In the genomic region with DNA sequence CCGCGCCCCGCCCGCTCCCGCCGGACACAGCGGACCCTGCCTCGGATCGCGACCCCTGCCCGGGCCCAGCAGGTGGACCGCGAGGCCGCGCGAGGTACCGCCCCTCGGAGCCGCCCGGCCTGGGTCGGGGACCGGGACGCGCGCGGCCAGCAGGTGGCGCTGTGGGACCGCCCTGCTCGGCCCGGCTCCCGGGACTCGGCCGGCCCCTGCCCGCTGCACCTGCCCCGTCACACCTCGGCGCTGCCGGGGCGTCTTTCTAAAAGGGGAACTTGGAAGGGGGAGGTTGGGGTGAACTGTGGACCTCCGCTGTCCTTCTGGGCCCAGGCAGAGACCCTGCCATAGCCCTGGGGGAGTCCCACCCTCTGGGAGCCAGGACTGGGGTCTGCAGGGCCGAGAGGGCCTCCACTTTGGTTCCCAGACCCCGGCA, we compare ENCODE assay signal across 8 cellular contexts. TPM values are rescaled to one million over a fixed set of nuclear protein-coding genes. Genes with fewer than 3 reads are reported as not detected.
DNase-seq lines count a peak whose midpoint lies in the region; ATAC-seq and TF ChIP-seq lines count a peak whose summit lies in the region.

No MANE protein-coding gene starts in this region.

- no peak overlapping the region for H3K4me3 Mint-ChIP-seq in CD4-positive, alpha-beta memory T cell
- peak overlapping the region in 1 of 2 experiments; percentile 51; a peak in 1 of 5 replicates for H3K4me3 Mint-ChIP-seq in H9

- no peaks in the 10 kb centered on the region for H3K27me3 Mint-ChIP-seq in CD4-positive, alpha-beta memory T cell
- peaks cover 26% of the 10 kb centered on the region for H3K27me3 Mint-ChIP-seq in H9 (ENCODE audit: low read depth)

- peak overlapping the region in 2 of 7 donors; percentile 53 to 76 for H3K27ac Mint-ChIP-seq in CD4-positive, alpha-beta memory T cell
- H3K27ac Mint-ChIP-seq in H9: no peak overlapping the region

- DNase-seq in CD4-positive, alpha-beta memory T cell: peak in 4 of 5 donors; percentile 75 to 84 (median 76)
- DNase-seq in H9 (peak; percentile 74), Panc1 (ENCODE audit: low read depth, low spot score) (no peak), Right ventricle myocardium superior (peak; percentile 75)
- DNase-seq in activated effector memory CD4-positive, alpha-beta T cell treated with anti-CD3 and anti-CD28 coated beads, Interleukin-2, amount 50 U/mL, for 16 hours: peak; percentile 93

- no peak overlapping the region for H2BK5ac ChIP-seq in H9 (ENCODE audit: insufficient read length, low read length)

- no peak overlapping the region for H4K91ac ChIP-seq in H9 (ENCODE audit: insufficient read length, low read depth, low read length)

- H3K4me3 ChIP-seq in CD4-positive, alpha-beta memory T cell (ENCODE audit: low read length in 2 of 2): no peak overlapping the region
- peak overlapping the region in 1 of 2 experiments; percentile 35; a peak in 2 of 4 replicates for H3K4me3 ChIP-seq in Panc1 (ENCODE audit: low read depth in 2 of 2, low read length in 2 of 2)
- no peak overlapping the region for H3K4me3 ChIP-seq in skeletal muscle satellite cell (ENCODE audit: low read length)

- no peak overlapping the region for H4K5ac ChIP-seq in H9 (ENCODE audit: insufficient read length, low read depth, low read length)

- CTCF ChIA-PET in CD4-positive, alpha-beta memory T cell (lab: Charles Lee; ENCODE audit: partially characterized antibody): interaction anchor here (1.0 to 4.6 kb wide), 7 partner anchors 9 to 162 kb away, joined by 4 to 56 read pairs (median 7); no protein-coding TSS in a partner anchor
- CTCF ChIA-PET in Panc1 (lab: Charles Lee): interaction anchor here (0.7 to 1.8 kb wide), 2 partner anchors 101 to 639 kb away, joined by 3 to 16 read pairs; no protein-coding TSS in a partner anchor

- no peak overlapping the region for H2BK20ac ChIP-seq in H9 (ENCODE audit: low read depth, low read length, poor library complexity, severe bottlenecking)

- H2BK12ac ChIP-seq in H9 (ENCODE audit: insufficient read length, low read depth, low read length): no peak overlapping the region

- H2BK120ac ChIP-seq in H9 (ENCODE audit: low read depth, low read length, poor library complexity, severe bottlenecking): no peak overlapping the region

- peaks cover 0 to 9% of the 10 kb centered on the region in 2 donors for H3K36me3 Mint-ChIP-seq in CD4-positive, alpha-beta memory T cell
- peaks cover 0 to 12% (median 0%) of the 10 kb centered on the region in 3 experiments; a peak in 2 of 7 replicates for H3K36me3 Mint-ChIP-seq in H9 (ENCODE audit: insufficient read depth in 1 of 3, low read depth in 3 of 3)

- no peaks in the 10 kb centered on the region for H3K23me2 ChIP-seq in H9 (ENCODE audit: insufficient read length, low read depth, low read length, poor library complexity, severe bottlenecking)

- H3K9ac ChIP-seq in H9 (ENCODE audit: extremely low read depth, insufficient read length, low read length): no peak overlapping the region
- H3K9ac ChIP-seq in skeletal muscle satellite cell (ENCODE audit: low read depth, low read length): no peak overlapping the region

- H3K9me3 ChIP-seq in CD4-positive, alpha-beta memory T cell (ENCODE audit: control insufficient read depth in 1 of 2, low read length in 2 of 2): no peaks in the 10 kb centered on the region
- no peaks in the 10 kb centered on the region for H3K9me3 ChIP-seq in H9 (ENCODE audit: control insufficient read depth, low read depth, low read length)
- no peaks in the 10 kb centered on the region for H3K9me3 ChIP-seq in Panc1 (ENCODE audit: control insufficient read depth, insufficient read depth, low read depth, low read length)
- no peaks in the 10 kb centered on the region for H3K9me3 ChIP-seq in skeletal muscle satellite cell (replicated peaks; ENCODE audit: low read length)

- WGBS in H9 (ENCODE audit: extremely low coverage, insufficient read length, low lambda C conversion rate): no CpG with 5 or more reads among the region's 42 CpGs

- peaks cover 58% of the 10 kb centered on the region for H3K4me1 ChIP-seq in CD4-positive, alpha-beta memory T cell (ENCODE audit: insufficient read depth, low read length)
- no peaks in the 10 kb centered on the region for H3K4me1 ChIP-seq in H9 (ENCODE audit: insufficient read depth, low read length)
- peaks cover 29% of the 10 kb centered on the region for H3K4me1 ChIP-seq in Panc1 (ENCODE audit: control insufficient read depth, insufficient read depth, low read length)
- H3K4me1 ChIP-seq in skeletal muscle satellite cell (ENCODE audit: control insufficient read depth, insufficient read depth, low read length): peaks cover 22% of the 10 kb centered on the region

- H3K23ac ChIP-seq in H9 (ENCODE audit: insufficient read length, low read depth, low read length): no peak overlapping the region

- peaks cover 27 to 58% (median 41%) of the 10 kb centered on the region in 4 donors for H3K4me1 Mint-ChIP-seq in CD4-positive, alpha-beta memory T cell
- peaks cover 3 to 11% of the 10 kb centered on the region in 2 experiments; a peak in 2 of 4 replicates for H3K4me1 Mint-ChIP-seq in H9

- H2AK5ac ChIP-seq in H9 (ENCODE audit: insufficient read length, low read length): no peak overlapping the region

- H4K8ac ChIP-seq in H9 (replicated peaks; ENCODE audit: insufficient read length, low read depth, low read length): no peak overlapping the region

- no peak; the same call in none of the 3 replicates for TF ChIP-seq CTCF in H9 (conservative IDR thresholded peaks at IDR 0.05)
- peak; percentile 93 for TF ChIP-seq CTCF in Panc1 (IDR thresholded peaks at IDR 0.05)

- no peaks in the 10 kb centered on the region for H3K9me3 Mint-ChIP-seq in CD4-positive, alpha-beta memory T cell
- H3K9me3 Mint-ChIP-seq in H9: no peaks in the 10 kb centered on the region

- H3K27me3 ChIP-seq in CD4-positive, alpha-beta memory T cell (ENCODE audit: insufficient read depth, low read length): no peaks in the 10 kb centered on the region
- H3K27me3 ChIP-seq in H9 (ENCODE audit: insufficient read depth, low read length): no peaks in the 10 kb centered on the region; the same call in 1 of the 2 replicates
- H3K27me3 ChIP-seq in Panc1 (ENCODE audit: control insufficient read depth, insufficient read depth, low read length): no peaks in the 10 kb centered on the region
- H3K27me3 ChIP-seq in skeletal muscle satellite cell (ENCODE audit: control insufficient read depth, insufficient read depth, low read length): no peaks in the 10 kb centered on the region

- no peak overlapping the region for H3K56ac ChIP-seq in H9 (ENCODE audit: insufficient read length, low read depth, low read length)

- H4K20me1 ChIP-seq in H9 (ENCODE audit: control insufficient read depth, insufficient read depth, insufficient read length): no peaks in the 10 kb centered on the region

- POLR2A ChIA-PET in CD4-positive, alpha-beta memory T cell (lab: Charles Lee; ENCODE audit: partially characterized antibody): interaction anchor here (0.9 to 5.2 kb wide), 4 partner anchors 31 to 101 kb away, joined by 3 to 54 read pairs (median 14); a partner anchor contains a TSS
- POLR2A ChIA-PET in Panc1 (lab: Charles Lee): interaction anchor here (0.5 kb wide), 1 partner anchor 17 kb away, joined by 3 read pairs; no protein-coding TSS in a partner anchor

- no peak overlapping the region for H2AFZ ChIP-seq in H9 (ENCODE audit: low read length)

- peak overlapping the region; percentile 36 for H3K27ac ChIP-seq in CD4-positive, alpha-beta memory T cell (ENCODE audit: low read depth, low read length)
- H3K27ac ChIP-seq in H9 (ENCODE audit: insufficient read length, low read depth, low read length) (no peak overlapping the region), Panc1 (ENCODE audit: low read length) (no peak overlapping the region)

- H2BK15ac ChIP-seq in H9 (ENCODE audit: low read depth, low read length): no peak overlapping the region

- in situ Hi-C loops in Panc1 (cut with HindIII; ENCODE audit: low pct_unique_long_range_greater_than_20kb, low sequenced_read_pairs): no loop called here

- no peak overlapping the region for H3K18ac ChIP-seq in H9 (ENCODE audit: insufficient read length, low read depth, low read length)

- H3K4ac ChIP-seq in H9 (ENCODE audit: low read depth, low read length): no peak overlapping the region

- H3K79me2 ChIP-seq in H9 (ENCODE audit: insufficient read depth, low read length): no peaks in the 10 kb centered on the region

- no peak overlapping the region for H3K4me2 ChIP-seq in H9 (ENCODE audit: insufficient read depth, insufficient read length, low read length)
- peak overlapping the region; percentile 49 for H3K4me2 ChIP-seq in skeletal muscle satellite cell (ENCODE audit: low read length)

- H3K36me3 ChIP-seq in CD4-positive, alpha-beta memory T cell (ENCODE audit: insufficient read depth, low read length): no peaks in the 10 kb centered on the region
- H3K36me3 ChIP-seq in Panc1 (ENCODE audit: control insufficient read depth, insufficient read depth, low read length): no peaks in the 10 kb centered on the region
- H3K36me3 ChIP-seq in skeletal muscle satellite cell (ENCODE audit: insufficient read depth, low read length): peaks cover 11% of the 10 kb centered on the region

- intact Hi-C loops in CD4-positive, alpha-beta memory T cell (cut with micrococcal nuclease): loop anchor here (1.0 kb wide), 2 partner anchors 64 to 280 kb away; no protein-coding TSS in a partner anchor
- intact Hi-C loops in Panc1 (cut with micrococcal nuclease; ENCODE audit: unreplicated experiment): loop anchor here (5.0 kb wide), 1 partner anchor 98 kb away; no protein-coding TSS in a partner anchor
- intact Hi-C loops in Right ventricle myocardium superior (cut with DNase I): no loop called here

- no TSS peak for BruUV-seq in Panc1 (replicated peaks; lab: Mats Ljungman, UMichigan)

- H3K14ac ChIP-seq in H9 (ENCODE audit: insufficient read depth, low read length): no peak overlapping the region

- no peak overlapping the region for H3T11ph ChIP-seq in H9 (ENCODE audit: low read length)

- H3K79me1 ChIP-seq in H9 (ENCODE audit: insufficient read depth, low read depth, low read length, poor library complexity, severe bottlenecking): no peaks in the 10 kb centered on the region

- ATAC-seq in Panc1 (peak; percentile 81), Right ventricle myocardium superior (ENCODE audit: poor library complexity) (peak; percentile 62), GM21786 (IDR thresholded peaks at IDR 0.05; ENCODE audit: unreplicated experiment) (no peak), GM21360 (IDR thresholded peaks at IDR 0.05; ENCODE audit: unreplicated experiment) (no peak)

RNA-seq across cellular contexts. Expression of a gene that starts 11.1 kb away (rescaled TPM):
- 10 to 100 TPM; 36.0 to 36.2 TPM for total RNA-seq in CD4-positive, alpha-beta memory T cell
- polyA plus RNA-seq in CD4-positive, alpha-beta memory T cell: 10 to 100 TPM; 40.2 to 46.1 TPM
- total RNA-seq in H9 (2021) (34.7 and 37.9 TPM in 2 replicates), Panc1 (2021; ENCODE audit: unreplicated experiment) (59.7 TPM), Right ventricle myocardium superior (22.1 TPM)
- 98.5 TPM for polyA plus RNA-seq in Panc1 (2012; ENCODE audit: insufficient read length)
- 72.2 and 86.1 TPM in 2 replicates for total RNA-seq in skeletal muscle satellite cell (2012; rRNA removed)

RNA-seq across cellular contexts. Expression of a gene that starts 11.3 kb away (rescaled TPM):
- 10 to 100 TPM; 19.6 to 27.2 TPM for total RNA-seq in CD4-positive, alpha-beta memory T cell
- 10 to 100 TPM; 16.9 to 19.0 TPM for polyA plus RNA-seq in CD4-positive, alpha-beta memory T cell
- 19.2 and 20.6 TPM in 2 replicates for total RNA-seq in H9 (2021)
- total RNA-seq in Panc1 (2021; ENCODE audit: unreplicated experiment): 23.4 TPM
- 41.1 TPM for polyA plus RNA-seq in Panc1 (2012; ENCODE audit: insufficient read length)
- 13.8 TPM for total RNA-seq in Right ventricle myocardium superior
- 13.4 and 21.0 TPM in 2 replicates for total RNA-seq in skeletal muscle satellite cell (2012; rRNA removed)

RNA-seq across cellular contexts. Expression of a gene that starts 31.0 kb away (rescaled TPM):
- total RNA-seq in CD4-positive, alpha-beta memory T cell: 10 to 100 TPM; 58.8 to 62.3 TPM
- polyA plus RNA-seq in CD4-positive, alpha-beta memory T cell: 10 to 100 TPM; 48.1 to 49.7 TPM
- 43.4 and 45.1 TPM in 2 replicates for total RNA-seq in H9 (2021)
- total RNA-seq in Panc1 (2021; ENCODE audit: unreplicated experiment): 58.2 TPM
- polyA plus RNA-seq in Panc1 (2012; ENCODE audit: insufficient read length): 65.3 TPM
- total RNA-seq in Right ventricle myocardium superior: 61.5 TPM
- 18.3 and 25.6 TPM in 2 replicates for total RNA-seq in skeletal muscle satellite cell (2012; rRNA removed)

Comparison
In these comparisons a context has a peak if more than half of its experiments do, and no peak if none do; other contexts are left out.
1. ATAC-seq: peak in Panc1 (single experiment) and Right ventricle myocardium superior (single experiment); none in GM21786 (single experiment) and GM21360 (single experiment).